In genomic region chr1:39342776-39343175, GRCh38 we compare ENCODE assay signal across 20 cellular contexts.
DNase-seq lines count a peak whose midpoint lies in the region; ATAC-seq, FAIRE-seq and TF ChIP-seq lines count a peak whose summit lies in the region.
"Had no signal": no experiment of that assay in that cellular context is flagged by ENCODE, and none has a peak within 500 bp of the region (broad histone marks: within the 10 kb centered on the region; RNA-seq: fewer than 3 reads in every experiment).

No MANE protein-coding gene starts in this region.

- H3K4me1 Mint-ChIP-seq in CD4-positive, alpha-beta memory T cell: peaks cover 0 to 2% (median under 1%) of the 10 kb centered on the region in 4 donors
- H3K4me1 Mint-ChIP-seq in T-helper 17 cell: peaks cover 7% of the 10 kb centered on the region
- H3K4me1 Mint-ChIP-seq in natural killer cell treated with Interleukin-12 subunit alpha and Interleukin-12 subunit beta and Interleukin-15 and Interleukin-18, amount 100 ng/mL, for 72 hours (ENCODE audit: low read depth in 2 of 2): peaks cover 5% of the 10 kb centered on the region in 2 donors
- H3K4me1 Mint-ChIP-seq: B cell had no signal

- no peak overlapping the region for H3K4me3 ChIP-seq in CD4-positive, alpha-beta memory T cell (ENCODE audit: low read length in 2 of 2)
- H3K4me3 ChIP-seq in K562 (no peak overlapping the region), BE2C (ENCODE audit: low read depth, low read length) (no peak overlapping the region)
- H3K4me3 ChIP-seq: GM23338 had no signal

- no peak for FAIRE-seq in K562 (lab: Jason Lieb, UNC)
- FAIRE-seq: HTR-8/SVneo had no signal

- in situ Hi-C loops in K562 (cut with MboI): no loop called here

- BruUV-seq in K562 (replicated peaks; lab: Mats Ljungman, UMichigan): no TSS peak

- H3K4me1 ChIP-seq in CD4-positive, alpha-beta memory T cell (ENCODE audit: insufficient read depth, low read length): no peaks in the 10 kb centered on the region
- H3K4me1 ChIP-seq in K562 (replicated peaks in 1 of 2; ENCODE audit: control insufficient read depth in 2 of 2, insufficient read depth in 2 of 2, low read length in 2 of 2): no peaks in the 10 kb centered on the region
- H3K4me1 ChIP-seq in BE2C: no peaks in the 10 kb centered on the region

- intact Hi-C loops in CD4-positive, alpha-beta memory T cell (cut with micrococcal nuclease): no loop called here
- intact Hi-C loops in K562 (cut with micrococcal nuclease): no loop called here

- TF ChIP-seq EP300 in K562 (IDR thresholded peaks at IDR 0.05; ENCODE audit: low read length): no peak

- no peak for TF ChIP-seq CTCF in K562 (IDR thresholded peaks at IDR 0.05 in 2 of 3, conservative IDR thresholded peaks at IDR 0.05 in 1 of 3; ENCODE audit: insufficient read depth in 2 of 3, low read depth in 1 of 3, low read length in 3 of 3)
- no peak for TF ChIP-seq CTCF in BE2C (IDR thresholded peaks at IDR 0.05; ENCODE audit: low read depth, low read length)

- H3K27me3 ChIP-seq in CD4-positive, alpha-beta memory T cell (ENCODE audit: insufficient read depth, low read length): no peaks in the 10 kb centered on the region
- H3K27me3 ChIP-seq in K562 (ENCODE audit: control insufficient read depth in 2 of 2, insufficient read depth in 2 of 2, low read length in 2 of 2): no peaks in the 10 kb centered on the region
- H3K27me3 ChIP-seq in BE2C: no peaks in the 10 kb centered on the region

- no peaks in the 10 kb centered on the region for H3K9me3 Mint-ChIP-seq in CD4-positive, alpha-beta memory T cell
- no peaks in the 10 kb centered on the region for H3K9me3 Mint-ChIP-seq in natural killer cell treated with Interleukin-12 subunit alpha and Interleukin-12 subunit beta and Interleukin-15 and Interleukin-18, amount 100 ng/mL, for 72 hours
- H3K9me3 Mint-ChIP-seq: CD4-positive, CD25-positive, alpha-beta regulatory T cell; GM23338; HFFc6 had no signal

- peaks cover 83% of the 10 kb centered on the region for H3K36me3 ChIP-seq in CD4-positive, alpha-beta memory T cell (ENCODE audit: insufficient read depth, low read length)
- H3K36me3 ChIP-seq in K562 (ENCODE audit: control insufficient read depth, insufficient read depth, low read length) (peaks cover 73% of the 10 kb centered on the region), BE2C (no peaks in the 10 kb centered on the region)

- ATAC-seq in T-helper 17 cell (no peak), K562 (no peak), GM18505 (IDR thresholded peaks at IDR 0.05; ENCODE audit: unreplicated experiment) (no peak), GM21576 (IDR thresholded peaks at IDR 0.05; ENCODE audit: unreplicated experiment) (no peak)
- no peak for ATAC-seq in natural killer cell treated with Interleukin-12 subunit alpha and Interleukin-12 subunit beta and Interleukin-15 and Interleukin-18, amount 100 ng/mL, for 72 hours
- ATAC-seq: GM23338, HCT116 had no signal

- H3K27me3 Mint-ChIP-seq in CD4-positive, alpha-beta memory T cell: no peaks in the 10 kb centered on the region
- no peaks in the 10 kb centered on the region for H3K27me3 Mint-ChIP-seq in T-helper 17 cell
- no peaks in the 10 kb centered on the region for H3K27me3 Mint-ChIP-seq in natural killer cell treated with Interleukin-12 subunit alpha and Interleukin-12 subunit beta and Interleukin-15 and Interleukin-18, amount 100 ng/mL, for 72 hours
- H3K27me3 Mint-ChIP-seq: B cell; CD4-positive, CD25-positive, alpha-beta regulatory T cell had no signal

- 73% methylated on average over 3 of the region's 3 CpGs for WGBS in K562 (ENCODE audit: insufficient coverage, low coverage, missing lambda C conversion rate)

- H3K4me2 ChIP-seq in K562 (ENCODE audit: insufficient read depth, low read length): no peak overlapping the region
- H3K4me2 ChIP-seq: GM23338 had no signal

- POLR2A ChIA-PET in CD4-positive, alpha-beta memory T cell (lab: Charles Lee; ENCODE audit: partially characterized antibody): no interaction called here
- POLR2A ChIA-PET in K562 (lab: Yijun Ruan, JAX): interaction anchor here (6.6 kb wide), 1 partner anchor 13 kb away, joined by 29 read pairs; no protein-coding TSS in a partner anchor

- no peak overlapping the region for H3K4me3 Mint-ChIP-seq in CD4-positive, alpha-beta memory T cell
- H3K4me3 Mint-ChIP-seq in T-helper 17 cell: no peak overlapping the region
- H3K4me3 Mint-ChIP-seq in natural killer cell treated with Interleukin-12 subunit alpha and Interleukin-12 subunit beta and Interleukin-15 and Interleukin-18, amount 100 ng/mL, for 72 hours: no peak overlapping the region
- H3K4me3 Mint-ChIP-seq: B cell; CD4-positive, CD25-positive, alpha-beta regulatory T cell; GM23338; HFFc6 had no signal

- DNase-seq in CD4-positive, alpha-beta memory T cell: no peak
- DNase-seq in T-helper 17 cell: no peak
- DNase-seq in K562 (ENCODE audit: extremely low read depth in 1 of 4, low spot score in 3 of 4): no peak
- no peak for DNase-seq in natural killer cell treated with Interleukin-12 subunit alpha and Interleukin-12 subunit beta and Interleukin-15 and Interleukin-18, amount 100 ng/mL, for 72 hours (ENCODE audit: low spot score)
- DNase-seq in BE2C: no peak
- DNase-seq: C1 segment of cervical spinal cord; CD4-positive, CD25-positive, alpha-beta regulatory T cell; DMS153; DMS79; GF-D8; H7; HFFc6; IMR-90; KBM-7 had no signal

- H3K36me3 Mint-ChIP-seq in CD4-positive, alpha-beta memory T cell: peaks cover 54 to 75% of the 10 kb centered on the region in 2 donors
- H3K36me3 Mint-ChIP-seq in T-helper 17 cell (ENCODE audit: low read depth): peaks cover 13% of the 10 kb centered on the region
- H3K36me3 Mint-ChIP-seq in natural killer cell treated with Interleukin-12 subunit alpha and Interleukin-12 subunit beta and Interleukin-15 and Interleukin-18, amount 100 ng/mL, for 72 hours: peaks cover 30% of the 10 kb centered on the region

- H2AFZ ChIP-seq in K562 (ENCODE audit: low read depth, low read length): no peak overlapping the region
- H2AFZ ChIP-seq: GM23338 had no signal

- H4K20me1 ChIP-seq in K562 (replicated peaks; ENCODE audit: control insufficient read depth, insufficient read depth, low read length): no peaks in the 10 kb centered on the region

- no peak overlapping the region for H3K9ac ChIP-seq in K562 (ENCODE audit: insufficient read depth in 1 of 2, low read depth in 2 of 2, low read length in 2 of 2)

- no peaks in the 10 kb centered on the region for H3K9me1 ChIP-seq in K562 (ENCODE audit: control insufficient read depth, insufficient read depth, low read length)

- H3K27ac Mint-ChIP-seq in CD4-positive, alpha-beta memory T cell: peak overlapping the region in 4 of 7 donors; percentile 8 to 53 (median 10)
- peak overlapping the region; percentile 71 for H3K27ac Mint-ChIP-seq in T-helper 17 cell
- peak overlapping the region; percentile 27 to 75 for H3K27ac Mint-ChIP-seq in natural killer cell treated with Interleukin-12 subunit alpha and Interleukin-12 subunit beta and Interleukin-15 and Interleukin-18, amount 100 ng/mL, for 72 hours
- H3K27ac Mint-ChIP-seq: B cell, HFFc6 had no signal

- TF ChIP-seq RAD21 in K562 (CRISPR knock-in tag; conservative IDR thresholded peaks at IDR 0.05 in 1 of 2, IDR thresholded peaks at IDR 0.05 in 1 of 2): no peak

- no peak overlapping the region for H3K27ac ChIP-seq in CD4-positive, alpha-beta memory T cell (ENCODE audit: low read depth, low read length)
- no peak overlapping the region for H3K27ac ChIP-seq in K562 (ENCODE audit: extremely low read depth, low read depth, low read length)

- CTCF ChIA-PET in CD4-positive, alpha-beta memory T cell (lab: Charles Lee; ENCODE audit: partially characterized antibody): no interaction called here
- CTCF ChIA-PET in K562 (lab: Yijun Ruan, JAX; ENCODE audit: low intra/inter-chr PET ratio): no interaction called here

- no peaks in the 10 kb centered on the region for H3K79me2 ChIP-seq in K562 (ENCODE audit: control insufficient read depth, insufficient read depth, low read length)

- TF ChIP-seq POLR2A in K562 (conservative IDR thresholded peaks at IDR 0.05) (no peak), GM18505 (IDR thresholded peaks at IDR 0.05; ENCODE audit: borderline replicate concordance, extremely low read depth, insufficient read depth, insufficient read length) (no peak)

- no peaks in the 10 kb centered on the region for H3K9me3 ChIP-seq in CD4-positive, alpha-beta memory T cell (ENCODE audit: control insufficient read depth in 1 of 2, low read length in 2 of 2)
- H3K9me3 ChIP-seq in T-helper 17 cell (ENCODE audit: control insufficient read depth, low read length, poor library complexity, severe bottlenecking) (no peaks in the 10 kb centered on the region), K562 (replicated peaks; ENCODE audit: control insufficient read depth, insufficient read depth, low read depth, low read length) (no peaks in the 10 kb centered on the region), BE2C (no peaks in the 10 kb centered on the region)

Comparison
In these comparisons a context has a peak if more than half of its experiments do, and no peak if none do; other contexts are left out.
1. H3K27ac Mint-ChIP-seq: peak in every context shown above with its lines; median percentile 71 in T-helper 17 cell; 51 in natural killer cell treated with Interleukin-12 subunit alpha and Interleukin-12 subunit beta and Interleukin-15 and Interleukin-18, amount 100 ng/mL, for 72 hours; 10 in CD4-positive, alpha-beta memory T cell.